Comparison of ENCODE assay signal across 11 cellular contexts in the genomic region with DNA sequence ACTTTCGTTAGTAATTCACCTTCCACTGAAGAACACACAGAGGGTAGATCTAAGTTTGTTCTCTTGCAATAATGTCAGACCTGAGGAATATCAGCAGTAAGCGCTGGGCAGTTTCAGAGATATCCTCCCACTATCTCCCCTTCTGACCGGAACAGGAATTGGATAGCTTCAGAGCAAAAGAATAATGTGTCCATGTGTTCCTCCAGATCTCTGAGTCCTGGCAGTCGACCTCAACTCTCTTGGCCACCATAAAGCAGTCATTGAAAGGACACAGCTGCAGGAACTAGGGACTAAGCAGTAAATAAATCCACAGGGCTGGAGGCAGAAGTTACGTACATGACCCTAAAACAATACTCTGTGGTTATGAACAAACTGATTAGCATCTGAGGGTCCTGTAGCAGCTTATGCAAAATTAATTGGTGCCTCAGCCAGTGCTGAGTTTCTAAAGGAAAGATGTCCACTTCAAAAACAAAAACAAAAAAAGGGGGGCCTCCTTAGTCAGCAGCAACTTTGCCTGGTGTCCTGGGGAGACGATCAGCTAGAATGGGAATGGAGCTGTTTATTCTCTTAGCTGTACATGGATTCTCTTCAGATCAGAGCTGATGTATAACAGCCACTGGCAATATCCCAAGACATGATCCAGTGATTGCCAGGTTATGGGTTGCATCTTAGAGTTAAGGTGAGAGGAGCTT. TPM values are rescaled to one million over a fixed set of nuclear protein-coding genes. Genes with fewer than 3 reads are reported as not detected.
DNase-seq lines count a peak whose midpoint lies in the region; ATAC-seq and TF ChIP-seq lines count a peak whose summit lies in the region.
"Had no signal": no experiment of that assay in that cellular context is flagged by ENCODE, and none has a peak within 500 bp of the region (broad histone marks: within the 10 kb centered on the region; RNA-seq: fewer than 3 reads in every experiment).

No MANE protein-coding gene starts in this region.

- no peaks in the 10 kb centered on the region for H3K79me2 ChIP-seq in HCT116 (ENCODE audit: insufficient read depth, low read length)

- no TSS peak for BruUV-seq in HCT116 (replicated peaks; lab: Mats Ljungman, UMichigan)

- peak overlapping the region; percentile 51 for H3K4me2 ChIP-seq in HCT116 (ENCODE audit: low read length)
- H3K4me2 ChIP-seq: KMS-11 had no signal

- ATAC-seq in HCT116: peak; percentile 38
- peak; percentile 71 for ATAC-seq in left lung

- H3K36me3 ChIP-seq in HCT116 (ENCODE audit: control insufficient read depth in 1 of 2, insufficient read depth in 2 of 2, low read length in 2 of 2) (no peaks in the 10 kb centered on the region), left lung (no peaks in the 10 kb centered on the region)
- H3K36me3 ChIP-seq: cardiac muscle cell had no signal

- no peaks in the 10 kb centered on the region for H3K36me3 Mint-ChIP-seq in chondrocyte (ENCODE audit: low read depth)

- CTCF ChIA-PET in HCT116 (lab: Charles Lee): no interaction called here

- H3K9me3 ChIP-seq in HCT116 (ENCODE audit: control insufficient read depth in 1 of 2, insufficient read depth in 1 of 2, low read depth in 1 of 2, low read length in 2 of 2): no peaks in the 10 kb centered on the region
- no peaks in the 10 kb centered on the region for H3K9me3 ChIP-seq in left lung

- no peaks in the 10 kb centered on the region for H4K20me1 ChIP-seq in HCT116 (ENCODE audit: insufficient read depth)

- RAD21 ChIA-PET in HCT116 (lab: Charles Lee; ENCODE audit: low non-redundant PET in 1 of 2, low total read pairs in 2 of 2, uncharacterized antibody in 2 of 2, unreplicated experiment in 2 of 2): no interaction called here

- DNase-seq in HCT116 (ENCODE audit: low read depth, low spot score) (no peak), chondrocyte (ENCODE audit: low spot score) (no peak), left lung (no peak), smooth muscle cell of the brain vasculature (ENCODE audit: low read depth, low spot score) (peak; percentile 24), NCI-H1930 (lab: John Stamatoyannopoulos, UW) (no peak), DMS153 (lab: John Stamatoyannopoulos, UW) (no peak), activated gamma-delta T cell (lab: John Stamatoyannopoulos, UW) (no peak)
- no peak for DNase-seq in activated T-cell treated with anti-CD3 and anti-CD28 coated beads, Interleukin-2, amount 50 U/mL, for 1 hour
- DNase-seq: T-helper 9 cell had no signal

- H3K27ac Mint-ChIP-seq in chondrocyte (ENCODE audit: unreplicated experiment): peak overlapping the region; percentile 95

- H3K4me1 ChIP-seq in HCT116 (ENCODE audit: control insufficient read depth in 1 of 2, insufficient read depth in 2 of 2, low read length in 2 of 2): peaks cover 24 to 45% of the 10 kb centered on the region in 2 experiments
- H3K4me1 ChIP-seq in left lung: no peaks in the 10 kb centered on the region

- H3K27ac ChIP-seq in HCT116 (ENCODE audit: low read depth, low read length): peak overlapping the region; percentile 2; the same call in 1 of the 2 replicates
- peak overlapping the region; percentile 68 to 76 for H3K27ac ChIP-seq in left lung
- H3K27ac ChIP-seq: cardiac muscle cell, KMS-11 had no signal

- intact Hi-C loops in HCT116 (cut with micrococcal nuclease) (no loop called here), left lung (cut with DNase I) (no loop called here)

- H3K27me3 ChIP-seq in HCT116 (ENCODE audit: insufficient read depth, low read length) (no peaks in the 10 kb centered on the region), left lung (peaks cover 0 to under 1% of the 10 kb centered on the region in 2 donors)
- H3K27me3 ChIP-seq: cardiac muscle cell had no signal

- no peak overlapping the region for H3K9ac ChIP-seq in HCT116 (ENCODE audit: low read length)
- H3K9ac ChIP-seq: KMS-11 had no signal

- H3K9me2 ChIP-seq in HCT116 (ENCODE audit: insufficient read depth): no peaks in the 10 kb centered on the region

- no peak for TF ChIP-seq RAD21 in HCT116 (IDR thresholded peaks at IDR 0.05; ENCODE audit: low read depth)

- H2AFZ ChIP-seq in HCT116 (ENCODE audit: low read depth, low read length, poor library complexity, severe bottlenecking): peak overlapping the region; percentile 49

- peaks cover 26% of the 10 kb centered on the region for H3K4me1 Mint-ChIP-seq in chondrocyte (ENCODE audit: low read depth)

- H3K4me3 ChIP-seq in HCT116 (replicated peaks in 1 of 2; ENCODE audit: low read depth in 1 of 2, low read length in 2 of 2): no peak overlapping the region
- H3K4me3 ChIP-seq in left lung: no peak overlapping the region
- H3K4me3 ChIP-seq: cardiac muscle cell had no signal

- no peak for TF ChIP-seq POLR2A in HCT116 (IDR thresholded peaks at IDR 0.05; ENCODE audit: borderline replicate concordance, extremely low read depth, insufficient read depth, insufficient read length)

- POLR2A ChIA-PET in HCT116 (lab: Charles Lee): no interaction called here

- H3K4me3 Mint-ChIP-seq in chondrocyte (ENCODE audit: unreplicated experiment): no peak overlapping the region

- no peaks in the 10 kb centered on the region for H3K9me3 Mint-ChIP-seq in chondrocyte (ENCODE audit: low read depth)

- H3K27me3 Mint-ChIP-seq in chondrocyte (ENCODE audit: low read depth): no peaks in the 10 kb centered on the region

- no peak for TF ChIP-seq CTCF in HCT116 (IDR thresholded peaks at IDR 0.05 in 2 of 3, conservative IDR thresholded peaks at IDR 0.05 in 1 of 3; ENCODE audit: borderline replicate concordance in 1 of 3, insufficient read depth in 1 of 3, low read depth in 2 of 3, low read length in 2 of 3)
- TF ChIP-seq CTCF in chondrocyte (IDR thresholded peaks at IDR 0.05): peak; percentile 24
- no peak for TF ChIP-seq CTCF in left lung (IDR thresholded peaks at IDR 0.05)

TF ChIP-seq in HCT116, 20 proteins besides CTCF, POLR2A, EP300 and RAD21:
- TF ChIP-seq YY1 (IDR thresholded peaks at IDR 0.05; ENCODE audit: extremely low read depth, insufficient replicate concordance, low read depth, low read length) (no peak), CEBPB (IDR thresholded peaks at IDR 0.05; ENCODE audit: low read depth) (no peak), SIN3A (IDR thresholded peaks at IDR 0.05; ENCODE audit: low read depth) (no peak)

RNA-seq across cellular contexts. Expression of a gene that starts 6.4 kb away (rescaled TPM):
- not detected for total RNA-seq in HCT116 (2021; ENCODE audit: unreplicated experiment)
- not detected in 2 replicates for polyA plus RNA-seq in HCT116 (2012)
- total RNA-seq in chondrocyte: 5.9 to 13.1 TPM (median 10.1 TPM) in 3 replicates
- 1 to 10 TPM; 5.2 to 8.2 TPM for total RNA-seq in left lung

RNA-seq across cellular contexts. Expression of a gene that starts 57.1 kb away (rescaled TPM):
- 0.32 TPM for total RNA-seq in HCT116 (2021; ENCODE audit: unreplicated experiment)
- 0.06 and 0.08 TPM in 2 replicates for polyA plus RNA-seq in HCT116 (2012)
- 0.45 to 3.2 TPM (median 0.56 TPM) in 3 replicates for total RNA-seq in chondrocyte
- 1 to 10 TPM in 1 of 2 donors, under 1 TPM in 1; 0.06 to 4.3 TPM for total RNA-seq in left lung
- total RNA-seq: cardiac muscle cell had no signal

RNA-seq across cellular contexts. Expression of a gene that starts 57.6 kb away (rescaled TPM):
- total RNA-seq in HCT116 (2021; ENCODE audit: unreplicated experiment): 7.7 TPM
- 1.7 and 2.8 TPM in 2 replicates for polyA plus RNA-seq in HCT116 (2012)
- total RNA-seq in chondrocyte: 3.0 to 5.3 TPM (median 3.3 TPM) in 3 replicates
- 1 to 10 TPM; 3.9 to 4.1 TPM for total RNA-seq in left lung
